ENCODE assay signal across 19 cellular contexts in the genomic region with DNA sequence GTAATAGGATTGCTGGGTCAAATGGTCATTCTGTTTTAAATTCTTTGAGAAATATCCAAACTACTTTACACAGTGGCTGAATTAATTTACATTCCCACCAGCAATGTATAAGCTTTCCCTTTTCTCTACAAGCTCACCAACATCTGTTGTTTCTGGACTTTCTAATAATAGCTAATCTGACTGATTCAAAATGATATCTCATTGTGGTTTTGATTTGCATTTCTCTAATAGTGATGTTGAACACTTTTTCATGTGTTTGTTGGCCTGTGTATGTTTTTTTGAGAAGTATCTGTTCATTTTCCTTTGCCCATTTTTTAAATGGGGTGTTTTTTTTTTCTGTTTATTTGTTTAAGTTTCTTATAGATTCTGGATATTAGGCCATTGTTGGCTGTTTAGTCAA.
DNase-seq lines count a peak whose midpoint lies in the region; ATAC-seq, FAIRE-seq and TF ChIP-seq lines count a peak whose summit lies in the region.
"Had no signal": no experiment of that assay in that cellular context is flagged by ENCODE, and none has a peak within 500 bp of the region (broad histone marks: within the 10 kb centered on the region; RNA-seq: fewer than 3 reads in every experiment).

No MANE protein-coding gene starts in this region.

- DNase-seq in D721Med (ENCODE audit: insufficient read length, low spot score): no peak
- DNase-seq in hepatic stellate cell (ENCODE audit: low spot score): no peak
- DNase-seq: Calu3; CD4-positive, alpha-beta memory T cell; DMS 273 treated with DMSO at 0.1 percent for 48 hours; DMS53; DND-41; EL; HCEC 1CT; Kasumi-1; KG1 had no signal

- no peak for TF ChIP-seq CTCF in D721Med (IDR thresholded peaks at IDR 0.05; ENCODE audit: insufficient read depth, missing control alignments)

- FAIRE-seq in D721Med (lab: Jason Lieb, UNC): peak; percentile 63
- FAIRE-seq: GM12891, H54 had no signal

- ATAC-seq in GM18867 (IDR thresholded peaks at IDR 0.05; ENCODE audit: unreplicated experiment): peak; percentile 82
- ATAC-seq in GM21786 (IDR thresholded peaks at IDR 0.05; ENCODE audit: unreplicated experiment): peak; percentile 71
- ATAC-seq in HG03565 (IDR thresholded peaks at IDR 0.05; ENCODE audit: unreplicated experiment): peak; percentile 57
- no peak for ATAC-seq in HG03108 (IDR thresholded peaks at IDR 0.05; ENCODE audit: unreplicated experiment)
- no peak for ATAC-seq in GM18517 (IDR thresholded peaks at IDR 0.05; ENCODE audit: unreplicated experiment)
- ATAC-seq: GM23338 had no signal

Comparison
In these comparisons a context has a peak if more than half of its experiments do, and no peak if none do; other contexts are left out.
1. ATAC-seq: peak in GM18867 (single experiment), GM21786 (single experiment) and HG03565 (single experiment); none in HG03108 (single experiment) and GM18517 (single experiment).